Comparison of ENCODE assay signal across 1 cellular context in the genomic region with DNA sequence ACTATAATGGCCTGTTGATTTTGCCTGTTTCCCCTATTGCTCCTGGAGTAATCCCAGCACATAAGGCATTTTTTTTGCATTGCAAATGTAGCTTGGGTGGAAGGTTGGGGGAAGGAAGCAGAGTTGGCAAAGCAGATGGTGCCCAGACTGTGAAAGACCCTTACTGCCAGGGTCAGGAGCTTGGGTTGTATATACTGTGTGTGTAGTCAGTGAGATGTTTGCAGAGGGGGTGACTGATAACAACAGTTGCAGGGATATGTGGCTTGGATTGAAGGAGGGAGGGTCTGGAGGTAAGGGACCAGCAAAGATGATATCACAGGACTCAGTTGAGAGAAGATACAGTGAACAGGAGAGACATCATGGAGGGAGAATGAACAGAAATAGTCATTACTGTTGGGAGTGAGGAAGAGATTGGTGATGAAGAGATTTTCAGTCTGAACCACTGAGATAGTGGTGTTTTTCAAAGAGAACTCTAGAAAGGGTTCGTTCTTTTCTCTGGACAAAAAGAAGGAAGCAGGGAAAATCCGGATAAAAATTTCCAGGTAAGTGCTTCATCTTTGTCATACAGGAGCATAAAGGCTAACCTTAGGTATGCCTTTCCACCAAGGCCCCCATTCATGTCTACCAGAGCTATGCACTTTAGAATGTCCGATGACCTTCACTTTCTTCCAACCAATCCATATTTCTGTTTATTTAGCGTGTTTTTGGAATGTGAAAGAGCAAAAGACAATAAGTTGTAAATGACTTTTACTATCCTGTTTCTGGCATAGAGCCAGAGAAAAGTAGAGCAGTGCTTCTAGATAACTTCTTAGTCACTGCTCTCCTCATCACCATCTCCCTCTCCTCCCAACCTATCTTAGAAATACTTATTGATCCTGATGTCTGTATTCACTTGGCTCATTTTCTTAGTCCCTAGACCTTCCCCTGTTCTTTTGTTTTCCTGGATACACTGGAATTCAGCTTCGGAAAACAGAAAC.
TF ChIP-seq lines count a peak whose summit lies in the region.

No MANE protein-coding gene starts in this region.

TF ChIP-seq in H1, 55 proteins besides CTCF, POLR2A, EP300 and RAD21:
- no peak for TF ChIP-seq SP2 (IDR thresholded peaks at IDR 0.05; ENCODE audit: low read length)
